ENCODE assay signal across 16 cellular contexts in genomic region chr11:17629113-17629512, GRCh38.
DNase-seq lines count a peak whose midpoint lies in the region; ATAC-seq, FAIRE-seq and TF ChIP-seq lines count a peak whose summit lies in the region.
"Had no signal": no experiment of that assay in that cellular context is flagged by ENCODE, and none has a peak within 500 bp of the region (broad histone marks: within the 10 kb centered on the region; RNA-seq: fewer than 3 reads in every experiment).

No MANE protein-coding gene starts in this region.

- H3K9me3 ChIP-seq in WERI-Rb-1 (ENCODE audit: severe bottlenecking) (no peaks in the 10 kb centered on the region), esophagus muscularis mucosa (peaks cover 0 to 6% (median 2%) of the 10 kb centered on the region in 4 donors), vagina (no peaks in the 10 kb centered on the region), kidney (ENCODE audit: control insufficient read depth in 1 of 2, low read length in 2 of 2) (no peaks in the 10 kb centered on the region)

- no peaks in the 10 kb centered on the region for H3K9me3 Mint-ChIP-seq in osteocyte (ENCODE audit: unreplicated experiment)
- H3K9me3 Mint-ChIP-seq in activated CD8-positive, alpha-beta T cell treated with anti-CD3 and anti-CD28 coated beads, Interleukin-2, amount 10 ng/mL, durations not matched to agents 7 days and 5 days (ENCODE audit: insufficient read depth), result no peaks in the 10 kb centered on the region
- H3K9me3 Mint-ChIP-seq: CD8-positive, alpha-beta T cell; H9 had no signal

- no peak for DNase-seq in WERI-Rb-1
- peak; percentile 70 for DNase-seq in esophagus muscularis mucosa (ENCODE audit: extremely low spot score)
- DNase-seq in osteocyte (ENCODE audit: extremely low spot score, unreplicated experiment), result peak; percentile 63
- DNase-seq in vagina (ENCODE audit: extremely low spot score in 2 of 2), result peak; percentile 77 to 96
- no peak for DNase-seq in kidney
- DNase-seq in activated CD8-positive, alpha-beta T cell treated with anti-CD3 and anti-CD28 coated beads, Interleukin-2, amount 10 ng/mL, durations not matched to agents 7 days and 5 days, result no peak
- no peak for DNase-seq in central memory CD4-positive, alpha-beta T cell
- DNase-seq: COR-L47, DND-41, GDM1, GOT3, H9 had no signal

- TF ChIP-seq CTCF in WERI-Rb-1 (IDR thresholded peaks at IDR 0.05; ENCODE audit: low read depth, low read length) (no peak), esophagus muscularis mucosa (IDR thresholded peaks at IDR 0.05) (no peak), osteocyte (IDR thresholded peaks at IDR 0.05) (no peak), vagina (IDR thresholded peaks at IDR 0.05) (no peak), kidney (IDR thresholded peaks at IDR 0.05; ENCODE audit: borderline replicate concordance, extremely low read depth, insufficient read depth) (no peak)

- CTCF ChIA-PET in activated CD8-positive, alpha-beta T cell treated with anti-CD3 and anti-CD28 coated beads, Interleukin-2, amount 10 ng/mL, durations not matched to agents 7 days and 5 days (lab: Charles Lee), result no interaction called here

- H3K4me3 Mint-ChIP-seq in osteocyte (ENCODE audit: unreplicated experiment), result no peak overlapping the region
- H3K4me3 Mint-ChIP-seq in activated CD8-positive, alpha-beta T cell treated with anti-CD3 and anti-CD28 coated beads, Interleukin-2, amount 10 ng/mL, durations not matched to agents 7 days and 5 days, result no peak overlapping the region
- H3K4me3 Mint-ChIP-seq: CD14-positive monocyte; CD8-positive, alpha-beta T cell; H9 had no signal

- 73% methylated on average over 5 of the region's 5 CpGs for WGBS in esophagus muscularis mucosa

- H3K36me3 ChIP-seq in WERI-Rb-1 (no peaks in the 10 kb centered on the region), esophagus muscularis mucosa (no peaks in the 10 kb centered on the region), vagina (no peaks in the 10 kb centered on the region), kidney (ENCODE audit: control insufficient read depth in 1 of 2, insufficient read depth in 2 of 2, low read length in 2 of 2) (no peaks in the 10 kb centered on the region)

- H3K27ac ChIP-seq in WERI-Rb-1 (peak overlapping the region; percentile 52), esophagus muscularis mucosa (replicated peaks in 1 of 4) (no peak overlapping the region), vagina (no peak overlapping the region), kidney (ENCODE audit: low read depth in 2 of 2, low read length in 2 of 2) (no peak overlapping the region)
- H3K27ac ChIP-seq: A549 had no signal

- no peaks in the 10 kb centered on the region for H3K27me3 ChIP-seq in WERI-Rb-1 (ENCODE audit: insufficient read depth, low read depth, severe bottlenecking)
- peaks cover 0 to 12% (median 0%) of the 10 kb centered on the region in 4 donors for H3K27me3 ChIP-seq in esophagus muscularis mucosa
- no peaks in the 10 kb centered on the region for H3K27me3 ChIP-seq in vagina

- no peaks in the 10 kb centered on the region for H3K4me1 ChIP-seq in esophagus muscularis mucosa
- no peaks in the 10 kb centered on the region for H3K4me1 ChIP-seq in vagina
- H3K4me1 ChIP-seq in kidney (ENCODE audit: control insufficient read depth in 1 of 2, insufficient read depth in 1 of 2, low read depth in 1 of 2, low read length in 2 of 2), result no peaks in the 10 kb centered on the region
- H3K4me1 ChIP-seq: A549 had no signal

- TF ChIP-seq EP300 in esophagus muscularis mucosa (IDR thresholded peaks at IDR 0.05), result no peak

- no peak overlapping the region for H3K9ac ChIP-seq in kidney (ENCODE audit: low read length in 2 of 2)

- H3K27me3 Mint-ChIP-seq in osteocyte (ENCODE audit: unreplicated experiment), result peaks cover 9% of the 10 kb centered on the region
- peaks cover 36% of the 10 kb centered on the region for H3K27me3 Mint-ChIP-seq in activated CD8-positive, alpha-beta T cell treated with anti-CD3 and anti-CD28 coated beads, Interleukin-2, amount 10 ng/mL, durations not matched to agents 7 days and 5 days (ENCODE audit: low read depth)

- no peak overlapping the region for H3K27ac Mint-ChIP-seq in osteocyte (ENCODE audit: unreplicated experiment)
- no peak overlapping the region for H3K27ac Mint-ChIP-seq in activated CD8-positive, alpha-beta T cell treated with anti-CD3 and anti-CD28 coated beads, Interleukin-2, amount 10 ng/mL, durations not matched to agents 7 days and 5 days
- H3K27ac Mint-ChIP-seq: CD14-positive monocyte; CD8-positive, alpha-beta T cell; H9 had no signal

- FAIRE-seq in kidney (lab: Jason Lieb, UNC), result no peak
- FAIRE-seq: A549, GM12892 had no signal

- H3K4me3 ChIP-seq in WERI-Rb-1 (ENCODE audit: low read depth, low read length) (no peak overlapping the region), esophagus muscularis mucosa (no peak overlapping the region), vagina (no peak overlapping the region), kidney (ENCODE audit: low read length in 2 of 2) (no peak overlapping the region)
- H3K4me3 ChIP-seq: A549 had no signal

- POLR2A ChIA-PET in activated CD8-positive, alpha-beta T cell treated with anti-CD3 and anti-CD28 coated beads, Interleukin-2, amount 10 ng/mL, durations not matched to agents 7 days and 5 days (lab: Charles Lee), result no interaction called here

- H3K4me1 Mint-ChIP-seq in osteocyte (ENCODE audit: unreplicated experiment), result no peaks in the 10 kb centered on the region
- no peaks in the 10 kb centered on the region for H3K4me1 Mint-ChIP-seq in activated CD8-positive, alpha-beta T cell treated with anti-CD3 and anti-CD28 coated beads, Interleukin-2, amount 10 ng/mL, durations not matched to agents 7 days and 5 days (ENCODE audit: low read depth)
- H3K4me1 Mint-ChIP-seq: CD14-positive monocyte had no signal

- no peaks in the 10 kb centered on the region for H3K36me3 Mint-ChIP-seq in osteocyte (ENCODE audit: unreplicated experiment)
- no peaks in the 10 kb centered on the region for H3K36me3 Mint-ChIP-seq in activated CD8-positive, alpha-beta T cell treated with anti-CD3 and anti-CD28 coated beads, Interleukin-2, amount 10 ng/mL, durations not matched to agents 7 days and 5 days (ENCODE audit: low read depth)
- H3K36me3 Mint-ChIP-seq: CD14-positive monocyte; CD8-positive, alpha-beta T cell had no signal

- intact Hi-C loops in esophagus muscularis mucosa (cut with DNase I) (no loop called here), vagina (cut with DNase I) (no loop called here), kidney (cut with DNase I) (no loop called here)

- TF ChIP-seq POLR2A in esophagus muscularis mucosa (IDR thresholded peaks at IDR 0.05; ENCODE audit: low read depth), result no peak
- no peak for TF ChIP-seq POLR2A in vagina (IDR thresholded peaks at IDR 0.05)

- ATAC-seq in activated CD8-positive, alpha-beta T cell treated with anti-CD3 and anti-CD28 coated beads, Interleukin-2, amount 10 ng/mL, durations not matched to agents 7 days and 5 days, result no peak
- ATAC-seq: A549; CD8-positive, alpha-beta T cell had no signal

Comparison
In these comparisons a context has a peak if more than half of its experiments do, and no peak if none do; other contexts are left out.
1. DNase-seq: peak in esophagus muscularis mucosa (single experiment), osteocyte (single experiment) and vagina (2 of 2); none in WERI-Rb-1 (single experiment), kidney (single experiment), activated CD8-positive, alpha-beta T cell treated with anti-CD3 and anti-CD28 coated beads, Interleukin-2, amount 10 ng/mL, durations not matched to agents 7 days and 5 days (single experiment) and central memory CD4-positive, alpha-beta T cell (single experiment).